Comparison of ENCODE assay signal across 10 cellular contexts in the genomic region with DNA sequence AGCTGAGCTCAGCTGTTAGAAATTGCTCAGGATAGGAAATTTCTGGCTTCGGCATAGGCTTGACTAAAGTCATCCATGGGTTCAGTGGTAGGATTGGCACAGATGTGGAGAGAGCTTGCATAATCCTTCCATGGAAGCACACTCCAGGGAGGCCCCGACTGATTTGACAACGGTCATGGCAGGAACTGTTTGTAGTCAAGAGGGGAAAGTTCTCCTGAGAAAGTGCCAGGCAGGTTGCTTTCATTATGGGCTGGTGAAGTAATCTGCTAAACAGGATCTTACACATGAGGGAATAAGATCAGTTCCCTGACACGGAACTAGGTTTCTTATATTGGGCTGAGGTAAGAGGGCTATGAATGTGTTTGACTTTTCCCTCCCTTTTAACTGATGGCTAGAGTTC.
DNase-seq lines count a peak whose midpoint lies in the region; ATAC-seq and TF ChIP-seq lines count a peak whose summit lies in the region.
"Had no signal": no experiment of that assay in that cellular context is flagged by ENCODE, and none has a peak within 500 bp of the region (broad histone marks: within the 10 kb centered on the region; RNA-seq: fewer than 3 reads in every experiment).

No MANE protein-coding gene starts in this region.

- no peaks in the 10 kb centered on the region for H3K4me1 Mint-ChIP-seq in WTC11

- H3K27ac Mint-ChIP-seq in WTC11: no peak overlapping the region

- H3K4me3 ChIP-seq in HEK293 (ENCODE audit: low read depth, low read length): no peak overlapping the region

- H3K9me3 ChIP-seq in HEK293 (ENCODE audit: control insufficient read depth, insufficient read depth, low read depth, low read length): no peaks in the 10 kb centered on the region

- H3K4me3 Mint-ChIP-seq in WTC11: no peak overlapping the region
- H3K4me3 Mint-ChIP-seq: activated T-cell treated with anti-CD3 and anti-CD28 coated beads, Interleukin-2, amount 50 U/mL, for 24 hours had no signal

- no peak overlapping the region for H3K27ac ChIP-seq in HEK293 (ENCODE audit: extremely low read depth, low read depth, low read length)

- no peak for TF ChIP-seq CTCF in AG09319 (IDR thresholded peaks at IDR 0.05; ENCODE audit: low read depth, low read length)
- TF ChIP-seq CTCF in HEK293 (tag by site-specific recombination; IDR thresholded peaks at IDR 0.05): no peak
- no peak for TF ChIP-seq CTCF in WTC11 (IDR thresholded peaks at IDR 0.05)

- H3K36me3 ChIP-seq in HEK293 (ENCODE audit: control insufficient read depth in 2 of 2, insufficient read depth in 1 of 2, low read length in 2 of 2): no peaks in the 10 kb centered on the region

- CTCF ChIA-PET in HEK293 (lab: Yijun Ruan, JAX): interaction anchor here (0.6 kb wide), 1 partner anchor 250 kb away, joined by 3 read pairs; no protein-coding TSS in a partner anchor
- CTCF ChIA-PET in WTC11 (lab: Charles Lee): no interaction called here

- no peaks in the 10 kb centered on the region for H3K27me3 Mint-ChIP-seq in WTC11 (ENCODE audit: low read depth)
- H3K27me3 Mint-ChIP-seq: activated T-cell treated with anti-CD3 and anti-CD28 coated beads, Interleukin-2, amount 50 U/mL, for 24 hours had no signal

- DNase-seq in AG09319 (ENCODE audit: extremely low read depth, low read depth): peak; percentile 76
- peak; percentile 52 for DNase-seq in epidermal melanocyte (ENCODE audit: insufficient read length, low spot score)
- DNase-seq in midbrain (lab: John Stamatoyannopoulos, UW): peak; percentile 32
- no peak for DNase-seq in SHP77 treated with DMSO at 0.1 percent for 48 hours (lab: John Stamatoyannopoulos, UW)
- DNase-seq in WTC11 (ENCODE audit: low spot score): no peak
- DNase-seq: activated T-cell treated with anti-CD3 and anti-CD28 coated beads, Interleukin-2, amount 50 U/mL, for 24 hours; NCI-H1417 treated with DMSO at 0.1 percent for 48 hours had no signal

- H3K4me1 ChIP-seq in HEK293 (ENCODE audit: control insufficient read depth, insufficient read depth, low read length): no peaks in the 10 kb centered on the region

- POLR2A ChIA-PET in HEK293 (lab: Yijun Ruan, JAX): no interaction called here
- POLR2A ChIA-PET in WTC11 (lab: Charles Lee): no interaction called here

- H3K9me3 Mint-ChIP-seq in WTC11: no peaks in the 10 kb centered on the region
- H3K9me3 Mint-ChIP-seq: activated T-cell treated with anti-CD3 and anti-CD28 coated beads, Interleukin-2, amount 50 U/mL, for 24 hours had no signal

- peaks cover 7% of the 10 kb centered on the region for H3K36me3 Mint-ChIP-seq in WTC11

- ATAC-seq in HG03565 (IDR thresholded peaks at IDR 0.05; ENCODE audit: unreplicated experiment) (no peak), WTC11 (no peak), HG03460 (IDR thresholded peaks at IDR 0.05; ENCODE audit: unreplicated experiment) (no peak)

TF ChIP-seq in HEK293, 187 proteins besides CTCF, POLR2A, EP300 and RAD21:
- TF ChIP-seq PRDM1 (tag by site-specific recombination; IDR thresholded peaks at IDR 0.05) (peak; percentile 47), ZNF621 (tag by site-specific recombination; IDR thresholded peaks at IDR 0.05) (no peak), MEIS1 (CRISPR knock-in tag; IDR thresholded peaks at IDR 0.05; ENCODE audit: borderline replicate concordance) (no peak)

TF ChIP-seq in WTC11, 78 proteins besides CTCF, POLR2A, EP300 and RAD21:
- TF ChIP-seq RELA (CRISPR knock-in tag; IDR thresholded peaks at IDR 0.05; ENCODE audit: borderline replicate concordance): no peak
- TF ChIP-seq, protein P1, sequence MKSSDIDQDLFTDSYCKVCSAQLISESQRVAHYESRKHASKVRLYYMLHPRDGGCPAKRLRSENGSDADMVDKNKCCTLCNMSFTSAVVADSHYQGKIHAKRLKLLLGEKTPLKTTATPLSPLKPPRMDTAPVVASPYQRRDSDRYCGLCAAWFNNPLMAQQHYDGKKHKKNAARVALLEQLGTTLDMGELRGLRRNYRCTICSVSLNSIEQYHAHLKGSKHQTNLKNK (CRISPR knock-in tag; IDR thresholded peaks at IDR 0.05): no peak
- TF ChIP-seq GRHL2 (CRISPR knock-in tag; IDR thresholded peaks at IDR 0.05; ENCODE audit: insufficient replicate concordance, severe bottlenecking): no peak
- TF ChIP-seq, protein P2, sequence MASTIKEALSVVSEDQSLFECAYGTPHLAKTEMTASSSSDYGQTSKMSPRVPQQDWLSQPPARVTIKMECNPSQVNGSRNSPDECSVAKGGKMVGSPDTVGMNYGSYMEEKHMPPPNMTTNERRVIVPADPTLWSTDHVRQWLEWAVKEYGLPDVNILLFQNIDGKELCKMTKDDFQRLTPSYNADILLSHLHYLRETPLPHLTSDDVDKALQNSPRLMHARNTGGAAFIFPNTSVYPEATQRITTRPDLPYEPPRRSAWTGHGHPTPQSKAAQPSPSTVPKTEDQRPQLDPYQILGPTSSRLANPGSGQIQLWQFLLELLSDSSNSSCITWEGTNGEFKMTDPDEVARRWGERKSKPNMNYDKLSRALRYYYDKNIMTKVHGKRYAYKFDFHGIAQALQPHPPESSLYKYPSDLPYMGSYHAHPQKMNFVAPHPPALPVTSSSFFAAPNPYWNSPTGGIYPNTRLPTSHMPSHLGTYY (CRISPR knock-in tag; IDR thresholded peaks at IDR 0.05): no peak
- TF ChIP-seq IRF2 (CRISPR knock-in tag; IDR thresholded peaks at IDR 0.05; ENCODE audit: borderline replicate concordance, low read depth): no peak
- no peak for TF ChIP-seq NR2C2 (CRISPR knock-in tag; IDR thresholded peaks at IDR 0.05)
- TF ChIP-seq, protein P3, sequence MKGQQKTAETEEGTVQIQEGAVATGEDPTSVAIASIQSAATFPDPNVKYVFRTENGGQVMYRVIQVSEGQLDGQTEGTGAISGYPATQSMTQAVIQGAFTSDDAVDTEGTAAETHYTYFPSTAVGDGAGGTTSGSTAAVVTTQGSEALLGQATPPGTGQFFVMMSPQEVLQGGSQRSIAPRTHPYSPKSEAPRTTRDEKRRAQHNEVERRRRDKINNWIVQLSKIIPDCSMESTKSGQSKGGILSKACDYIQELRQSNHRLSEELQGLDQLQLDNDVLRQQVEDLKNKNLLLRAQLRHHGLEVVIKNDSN (CRISPR knock-in tag; IDR thresholded peaks at IDR 0.05): no peak

Comparison
In these comparisons a context has a peak if more than half of its experiments do, and no peak if none do; other contexts are left out.
1. DNase-seq: peak in AG09319 (single experiment), epidermal melanocyte (single experiment) and midbrain (single experiment); none in SHP77 treated with DMSO at 0.1 percent for 48 hours (single experiment) and WTC11 (single experiment).